ENCODE assay signal across 9 cellular contexts in the genomic region with DNA sequence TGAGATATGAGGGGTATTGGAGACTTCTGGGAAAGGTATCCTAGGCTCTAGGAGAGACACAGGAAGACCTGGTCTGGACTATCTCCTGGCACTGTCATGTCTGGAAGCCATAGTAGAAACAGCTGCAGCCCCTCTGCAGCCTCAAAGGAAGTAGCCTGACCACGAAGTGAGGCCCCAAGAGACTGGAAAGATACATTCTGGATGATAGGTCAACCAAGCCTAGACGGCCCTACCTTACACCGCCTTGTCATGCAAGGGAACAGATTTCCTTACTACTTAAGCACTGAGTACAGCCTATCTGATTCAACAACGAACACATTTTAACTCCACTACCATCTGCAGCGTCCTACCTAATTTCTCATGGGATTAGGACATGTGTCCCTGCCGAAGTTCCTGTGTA. TPM values are rescaled to one million over a fixed set of nuclear protein-coding genes. Genes with fewer than 3 reads are reported as not detected.
A peak's percentile ranks its signal among the peaks of the same experiment; 100 is the strongest.
DNase-seq lines count a peak whose midpoint lies in the region; ATAC-seq and TF ChIP-seq lines count a peak whose summit lies in the region.
"Had no signal": no experiment of that assay in that cellular context is flagged by ENCODE, and none has a peak within 500 bp of the region (broad histone marks: within the 10 kb centered on the region; RNA-seq: fewer than 3 reads in every experiment).

No MANE protein-coding gene starts in this region.

- POLR2A ChIA-PET in MCF 10A (lab: Yijun Ruan, JAX) = interaction anchor here (1.2 kb wide), 1 partner anchor 20 kb away, joined by 9 read pairs; no protein-coding TSS in a partner anchor

- H3K9me3 ChIP-seq in mammary epithelial cell (replicated peaks; ENCODE audit: insufficient read depth, low read length) (no peaks in the 10 kb centered on the region), SJCRH30 (replicated peaks) (no peaks in the 10 kb centered on the region), left lung (no peaks in the 10 kb centered on the region), transverse colon (no peaks in the 10 kb centered on the region)

- peaks cover 45% of the 10 kb centered on the region for H3K36me3 Mint-ChIP-seq in MCF 10A (ENCODE audit: insufficient read depth, unreplicated experiment)

- intact Hi-C loops in MCF 10A (cut with micrococcal nuclease) (no loop called here), mammary epithelial cell (cut with micrococcal nuclease) (loop anchor here (2.0 kb wide), 2 partner anchors 18 to 32 kb away; partner anchors contain the start of genes UQCR10 and ZMAT5), left lung (cut with DNase I) (no loop called here), transverse colon (cut with DNase I; ENCODE audit: low total_unique reads) (no loop called here)

- H3K27me3 Mint-ChIP-seq in MCF 10A (ENCODE audit: insufficient read depth, unreplicated experiment) = no peaks in the 10 kb centered on the region
- H3K27me3 Mint-ChIP-seq: brain had no signal

- no peak for ATAC-seq in left lung
- no peak for ATAC-seq in HG03108 (IDR thresholded peaks at IDR 0.05; ENCODE audit: unreplicated experiment)

- H4K20me1 ChIP-seq in mammary epithelial cell (ENCODE audit: insufficient read depth, low read length) = no peaks in the 10 kb centered on the region

- H3K4me1 ChIP-seq in mammary epithelial cell (ENCODE audit: insufficient read depth, low read length) = peaks cover 21% of the 10 kb centered on the region
- peaks cover 18% of the 10 kb centered on the region for H3K4me1 ChIP-seq in SJCRH30
- peaks cover 19 to 40% of the 10 kb centered on the region in 2 donors for H3K4me1 ChIP-seq in left lung
- peaks cover 0 to 19% (median 9%) of the 10 kb centered on the region in 4 donors for H3K4me1 ChIP-seq in transverse colon

- in situ Hi-C loops in mammary epithelial cell (cut with MboI; ENCODE audit: low sequenced_read_pairs in 2 of 2) = no loop called here
- in situ Hi-C loops in transverse colon (cut with MboI; ENCODE audit: low pct_ligation_motif_present in 1 of 4, low pct_unique_long_range_greater_than_20kb in 1 of 4, low sequenced_read_pairs in 3 of 4) = no loop called here

- no TSS peak for BruUV-seq in MCF 10A (replicated peaks; lab: Mats Ljungman, UMichigan)
- no TSS peak for BruUV-seq in mammary epithelial cell (replicated peaks; lab: Mats Ljungman, UMichigan)

- no peaks in the 10 kb centered on the region for H3K27me3 ChIP-seq in mammary epithelial cell (ENCODE audit: insufficient read depth, low read length)
- H3K27me3 ChIP-seq in SJCRH30 = no peaks in the 10 kb centered on the region
- no peaks in the 10 kb centered on the region for H3K27me3 ChIP-seq in left lung
- no peaks in the 10 kb centered on the region for H3K27me3 ChIP-seq in transverse colon

- DNase-seq in MCF 10A (ENCODE audit: unreplicated experiment) (no peak), mammary epithelial cell (no peak), SJCRH30 (peak; percentile 57 to 67), left lung (no peak), transverse colon (no peak), iPS-NIHi11 (ENCODE audit: low spot score) (no peak), DMS153 treated with DMSO at 0.1 percent for 48 hours (lab: John Stamatoyannopoulos, UW; ENCODE audit: unreplicated experiment) (no peak)

- no peak for TF ChIP-seq EP300 in transverse colon (IDR thresholded peaks at IDR 0.05; ENCODE audit: low read depth)

- TF ChIP-seq CTCF in MCF 10A (IDR thresholded peaks at IDR 0.05; ENCODE audit: unreplicated experiment) (no peak), mammary epithelial cell (conservative IDR thresholded peaks at IDR 0.05 in 1 of 2, IDR thresholded peaks at IDR 0.05 in 1 of 2; ENCODE audit: extremely low read depth in 1 of 2, insufficient read depth in 1 of 2, low read depth in 1 of 2, low read length in 2 of 2) (no peak), left lung (IDR thresholded peaks at IDR 0.05) (no peak), transverse colon (IDR thresholded peaks at IDR 0.05) (no peak)

- H3K79me2 ChIP-seq in mammary epithelial cell (ENCODE audit: insufficient read depth, low read length) = no peaks in the 10 kb centered on the region

- WGBS in mammary epithelial cell (ENCODE audit: low coverage, missing lambda C conversion rate) = 92% methylated on average over 5 of the region's 6 CpGs
- 65 to 82% methylated on average over 4 to 6 of the region's 6 CpGs for WGBS in transverse colon (ENCODE audit: low coverage in 1 of 2), 2 donors

- H3K27ac ChIP-seq in mammary epithelial cell (ENCODE audit: insufficient read depth, low read depth, low read length) (no peak overlapping the region), SJCRH30 (peak overlapping the region; percentile 71), left lung (peak overlapping the region; percentile 79 to 86), transverse colon (peak overlapping the region; percentile 12 to 64 (median 42))

- no peak overlapping the region for H3K4me3 ChIP-seq in mammary epithelial cell (replicated peaks in 1 of 3; ENCODE audit: insufficient read depth in 1 of 3, low read depth in 2 of 3, low read length in 3 of 3)
- no peak overlapping the region for H3K4me3 ChIP-seq in SJCRH30
- H3K4me3 ChIP-seq in left lung = no peak overlapping the region
- H3K4me3 ChIP-seq in transverse colon = no peak overlapping the region

- no peak overlapping the region for H3K4me3 Mint-ChIP-seq in MCF 10A (ENCODE audit: unreplicated experiment)
- H3K4me3 Mint-ChIP-seq: brain had no signal

- TF ChIP-seq POLR2A in transverse colon (IDR thresholded peaks at IDR 0.05) = no peak

- no peak overlapping the region for H2AFZ ChIP-seq in mammary epithelial cell (ENCODE audit: low read depth, low read length)

- H3K36me3 ChIP-seq in mammary epithelial cell (ENCODE audit: insufficient read depth, low read length) (peaks cover 7% of the 10 kb centered on the region), SJCRH30 (peaks cover 22% of the 10 kb centered on the region; the same call in 1 of the 2 replicates), left lung (peaks cover 0 to 90% of the 10 kb centered on the region in 2 donors), transverse colon (peaks cover 0 to 38% (median 16%) of the 10 kb centered on the region in 4 donors)

- H3K27ac Mint-ChIP-seq in MCF 10A (ENCODE audit: low read depth, unreplicated experiment) = peak overlapping the region; percentile 51

- dilution Hi-C loops in mammary epithelial cell (cut with HindIII; ENCODE audit: low sequenced_read_pairs) = loop anchor here (5.0 kb wide), 1 partner anchor 69 kb away; no protein-coding TSS in a partner anchor

- H3K9ac ChIP-seq in mammary epithelial cell (ENCODE audit: insufficient read depth, low read length) = no peak overlapping the region

- peaks cover 5% of the 10 kb centered on the region for H3K4me1 Mint-ChIP-seq in MCF 10A (ENCODE audit: insufficient read depth, unreplicated experiment)
- H3K4me1 Mint-ChIP-seq: brain had no signal

- CTCF ChIA-PET in MCF 10A (lab: Yijun Ruan, JAX) (interaction anchor here (2.2 kb wide), 1 partner anchor 207 kb away, joined by 9 read pairs; no protein-coding TSS in a partner anchor), mammary epithelial cell (lab: Charles Lee; ENCODE audit: low non-redundant PET) (no interaction called here)

- H3K9me3 Mint-ChIP-seq in MCF 10A (ENCODE audit: unreplicated experiment) = no peaks in the 10 kb centered on the region
- H3K9me3 Mint-ChIP-seq: brain had no signal

- no peak overlapping the region for H3K4me2 ChIP-seq in mammary epithelial cell (ENCODE audit: insufficient read depth, low read depth, low read length)

RNA-seq across cellular contexts. Expression of gene UQCR10, which starts 31.1 kb away (rescaled TPM):
- total RNA-seq in MCF 10A (2022) = 94.7 and 114 TPM in 2 replicates
- 10 to 100 TPM; 49.3 to 95.2 TPM for total RNA-seq in mammary epithelial cell
- 178 TPM for polyA plus RNA-seq in mammary epithelial cell
- polyA minus RNA-seq in mammary epithelial cell = 76.8 TPM
- total RNA-seq in SJCRH30 (2014; rRNA removed; shearing (Covaris generic)) = 100 and 116 TPM in 2 replicates
- total RNA-seq in left lung = 100 to 1,000 TPM in 1 of 2 donors, 10 to 100 TPM in 1; 77.4 to 154 TPM
- 100 to 1,000 TPM in 1 of 4 donors, 10 to 100 TPM in 3; 22.4 to 139 (median 47.3) TPM for total RNA-seq in transverse colon

RNA-seq across cellular contexts. Expression of gene ZMAT5, which starts 31.5 kb away (rescaled TPM):
- 19.0 and 25.6 TPM in 2 replicates for total RNA-seq in MCF 10A (2022)
- total RNA-seq in mammary epithelial cell = 10 to 100 TPM; 15.3 to 15.5 TPM
- 15.1 TPM for polyA plus RNA-seq in mammary epithelial cell
- 11.3 TPM for polyA minus RNA-seq in mammary epithelial cell
- 16.1 and 16.8 TPM in 2 replicates for total RNA-seq in SJCRH30 (2014; rRNA removed; shearing (Covaris generic))
- 10 to 100 TPM; 20.4 to 22.6 TPM for total RNA-seq in left lung
- 10 to 100 TPM in 3 of 4 donors, not detected in 1; 13.8 to 20.2 (median 19.1) TPM for total RNA-seq in transverse colon

RNA-seq across cellular contexts. Expression of gene ASCC2, which starts 39.8 kb away (rescaled TPM):
- 63.2 and 70.7 TPM in 2 replicates for total RNA-seq in MCF 10A (2022)
- total RNA-seq in mammary epithelial cell = 10 to 100 TPM; 41.3 to 72.2 TPM
- polyA plus RNA-seq in mammary epithelial cell = 41.7 TPM
- 155 TPM for polyA minus RNA-seq in mammary epithelial cell
- 19.5 and 22.1 TPM in 2 replicates for total RNA-seq in SJCRH30 (2014; rRNA removed; shearing (Covaris generic))
- 10 to 100 TPM; 55.7 to 57.4 TPM for total RNA-seq in left lung
- total RNA-seq in transverse colon = 10 to 100 TPM; 46.8 to 69.4 (median 62.2) TPM

Comparison
In these comparisons a context has a peak if more than half of its experiments do, and no peak if none do; other contexts are left out.
1. DNase-seq: peak in SJCRH30 (2 of 2); none in MCF 10A (single experiment), mammary epithelial cell (single experiment), left lung (0 of 2), transverse colon (single experiment), iPS-NIHi11 (single experiment) and DMS153 treated with DMSO at 0.1 percent for 48 hours (single experiment).